ENCODE assay signal across 13 cellular contexts in the genomic region with DNA sequence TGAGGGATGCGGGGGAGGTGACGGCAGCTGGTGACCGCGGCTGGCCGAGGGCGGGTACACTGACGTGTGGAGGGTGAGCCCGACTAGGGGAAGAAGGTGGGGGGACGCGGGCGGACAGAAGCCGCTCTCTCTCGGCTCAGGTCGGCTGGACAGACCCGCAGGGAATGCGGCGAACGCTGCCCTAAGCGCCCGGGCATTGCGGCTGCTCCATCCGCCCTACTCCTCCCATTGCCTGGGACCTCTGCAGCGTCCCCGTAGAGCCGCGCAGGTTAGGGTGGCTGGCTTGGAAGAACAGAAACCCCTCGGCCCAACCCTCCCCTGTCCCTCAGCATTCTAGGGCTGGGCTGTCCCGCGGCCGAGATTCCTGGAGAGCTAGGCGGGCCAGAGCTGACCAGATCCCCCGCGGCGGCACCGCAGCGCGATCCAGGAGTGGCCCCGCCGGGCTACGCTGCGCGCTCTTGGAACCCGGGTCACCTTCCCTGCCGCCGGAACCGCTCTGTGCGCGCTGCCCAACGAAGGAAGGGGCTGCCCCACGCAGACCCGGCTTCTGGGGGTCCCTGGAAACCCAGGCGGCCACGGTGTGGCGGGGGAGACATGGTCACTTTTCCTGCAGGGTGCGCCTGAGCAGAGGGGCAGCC. TPM values are rescaled to one million over a fixed set of nuclear protein-coding genes. Genes with fewer than 3 reads are reported as not detected.
DNase-seq lines count a peak whose midpoint lies in the region; ATAC-seq, FAIRE-seq and TF ChIP-seq lines count a peak whose summit lies in the region.
"Had no signal": no experiment of that assay in that cellular context is flagged by ENCODE, and none has a peak within 500 bp of the region (broad histone marks: within the 10 kb centered on the region; RNA-seq: fewer than 3 reads in every experiment).

No MANE protein-coding gene starts in this region.

- H3K27me3 Mint-ChIP-seq in IgD-negative memory B cell (peaks cover 63% of the 10 kb centered on the region), osteocyte (ENCODE audit: unreplicated experiment) (peaks cover 88% of the 10 kb centered on the region)
- H3K27me3 Mint-ChIP-seq in effector memory CD8-positive, alpha-beta T cell, result peaks cover 74 to 91% of the 10 kb centered on the region in 2 donors

- H3K36me3 ChIP-seq in small intestine (ENCODE audit: control insufficient read depth in 2 of 2, insufficient read depth in 2 of 2, low read length in 2 of 2), result no peaks in the 10 kb centered on the region
- H3K36me3 ChIP-seq: spleen had no signal

- no peak for ATAC-seq in effector memory CD8-positive, alpha-beta T cell (replicated peaks)
- no peak for ATAC-seq in GM21723 (IDR thresholded peaks at IDR 0.05; ENCODE audit: unreplicated experiment)

- no peaks in the 10 kb centered on the region for H3K9me3 ChIP-seq in small intestine (ENCODE audit: control insufficient read depth, low read depth)
- H3K9me3 ChIP-seq: spleen had no signal

- H3K36me3 Mint-ChIP-seq in IgD-negative memory B cell (no peaks in the 10 kb centered on the region), osteocyte (ENCODE audit: unreplicated experiment) (no peaks in the 10 kb centered on the region)
- H3K36me3 Mint-ChIP-seq in effector memory CD8-positive, alpha-beta T cell (ENCODE audit: insufficient read depth), result no peaks in the 10 kb centered on the region

- H3K4me1 ChIP-seq in small intestine (ENCODE audit: control insufficient read depth in 2 of 2, insufficient read depth in 1 of 2, low read depth in 1 of 2, low read length in 1 of 2), result peaks cover 0 to 3% of the 10 kb centered on the region in 2 donors

- H3K27ac Mint-ChIP-seq in IgD-negative memory B cell (peak overlapping the region in 2 of 3 donors; percentile 40 to 73), osteocyte (ENCODE audit: unreplicated experiment) (no peak overlapping the region)
- H3K27ac Mint-ChIP-seq in effector memory CD8-positive, alpha-beta T cell, result no peak overlapping the region

- H3K27ac ChIP-seq in small intestine (ENCODE audit: low read depth in 1 of 2, low read length in 1 of 2), result no peak overlapping the region
- H3K27ac ChIP-seq: spleen had no signal

- H3K9me3 Mint-ChIP-seq in IgD-negative memory B cell (no peaks in the 10 kb centered on the region), osteocyte (ENCODE audit: unreplicated experiment) (no peaks in the 10 kb centered on the region)
- no peaks in the 10 kb centered on the region for H3K9me3 Mint-ChIP-seq in effector memory CD8-positive, alpha-beta T cell

- no peak overlapping the region for H3K4me3 ChIP-seq in small intestine (ENCODE audit: low read depth in 1 of 2, low read length in 2 of 2)

- TF ChIP-seq CTCF in osteocyte (IDR thresholded peaks at IDR 0.05) (no peak), GM10266 (IDR thresholded peaks at IDR 0.05; ENCODE audit: control insufficient read depth, insufficient read depth, low read depth, missing control alignments) (no peak)

- peak; percentile 29 for DNase-seq in Daoy (ENCODE audit: low read depth)
- DNase-seq in effector memory CD8-positive, alpha-beta T cell, result no peak
- DNase-seq in osteocyte (ENCODE audit: extremely low spot score, unreplicated experiment), result no peak
- DNase-seq in small intestine, result no peak
- DNase-seq in GM10266 (ENCODE audit: extremely low spot score), result no peak
- DNase-seq in germinal center (ENCODE audit: low spot score), result no peak
- DNase-seq: aorta, DMS53, NCI-H446, spleen had no signal

- no peak for FAIRE-seq in small intestine (lab: Jason Lieb, UNC)

- H3K4me3 Mint-ChIP-seq in IgD-negative memory B cell (peak overlapping the region in 2 of 4 donors; percentile 32 to 63), osteocyte (ENCODE audit: unreplicated experiment) (peak overlapping the region; percentile 48)
- peak overlapping the region; percentile 70 to 85 for H3K4me3 Mint-ChIP-seq in effector memory CD8-positive, alpha-beta T cell

- whole genome bisulfite sequencing in small intestine, 3 donors, result 3 to 5% (median 4%) methylated on average over 43 to 55 of the region's 55 CpGs

- H3K4me1 Mint-ChIP-seq in IgD-negative memory B cell (peaks cover 2 to 14% (median 4%) of the 10 kb centered on the region in 3 donors), osteocyte (ENCODE audit: unreplicated experiment) (peaks cover 26% of the 10 kb centered on the region)
- H3K4me1 Mint-ChIP-seq in effector memory CD8-positive, alpha-beta T cell (ENCODE audit: low read depth in 2 of 2), result peaks cover 30 to 35% of the 10 kb centered on the region in 2 donors

- H3K27me3 ChIP-seq in small intestine (ENCODE audit: control insufficient read depth in 2 of 2, insufficient read depth in 2 of 2, low read length in 2 of 2), result peaks cover 17 to 61% of the 10 kb centered on the region in 2 donors

RNA-seq across cellular contexts. Expression of a gene that starts 3.0 kb away (rescaled TPM):
- 0.11 TPM in 1 of 2 replicates, not detected in the other for total RNA-seq in Daoy (2014; rRNA removed; shearing (Covaris generic))
- polyA plus RNA-seq in IgD-negative memory B cell (not detected), small intestine (1 to 10 TPM in 1 of 3 donors, not detected in 2; 1.3 TPM)
- not detected in 2 replicates for total RNA-seq in osteocyte
- total RNA-seq: liver had no signal
- polyA plus RNA-seq: liver had no signal

RNA-seq across cellular contexts. Expression of a gene that starts 23.1 kb away (rescaled TPM):
- total RNA-seq in Daoy (2014; rRNA removed; shearing (Covaris generic)), result not detected in 2 replicates
- polyA plus RNA-seq in IgD-negative memory B cell, result not detected
- total RNA-seq in osteocyte, result not detected in 2 replicates
- polyA plus RNA-seq in small intestine, result 1 to 10 TPM in 1 of 3 donors, not detected in 2; 1.4 TPM
- total RNA-seq: liver, spleen had no signal
- polyA plus RNA-seq: liver had no signal

Comparison
In these comparisons a context has a peak if more than half of its experiments do, and no peak if none do; other contexts are left out.
1. H3K27ac Mint-ChIP-seq: peak in IgD-negative memory B cell (2 of 3); none in effector memory CD8-positive, alpha-beta T cell (0 of 2) and osteocyte (single experiment).